Comparison of ENCODE assay signal across 1 cellular context in the genomic region with DNA sequence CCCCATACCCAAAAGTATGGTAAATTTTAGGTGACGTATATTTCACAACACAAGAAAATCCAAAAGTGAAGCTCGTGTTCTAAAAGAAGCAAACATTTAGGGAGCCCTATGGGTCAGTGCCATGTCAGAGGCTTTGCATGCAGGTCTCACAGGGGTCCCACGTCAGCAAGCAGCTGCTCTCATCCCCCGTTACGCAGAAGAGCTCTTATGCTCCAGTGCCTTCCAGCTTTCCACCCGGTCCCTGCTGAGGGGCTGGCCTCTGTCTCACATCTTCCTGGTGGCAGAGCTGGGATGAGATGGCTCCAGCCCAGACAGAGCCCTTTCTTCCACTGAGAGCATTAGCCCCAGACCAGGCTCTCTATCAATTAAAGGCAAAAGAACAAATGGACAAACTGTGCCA.
TF ChIP-seq lines count a peak whose summit lies in the region.

No MANE protein-coding gene starts in this region.

TF ChIP-seq in H1, 55 proteins besides CTCF, POLR2A, EP300 and RAD21 (continued from another document):
- TF ChIP-seq SIN3A (conservative IDR thresholded peaks at IDR 0.05 in 1 of 2, IDR thresholded peaks at IDR 0.05 in 1 of 2; ENCODE audit: low read depth in 1 of 2, low read length in 2 of 2): no peak
- TF ChIP-seq GTF2F1 (IDR thresholded peaks at IDR 0.05; ENCODE audit: borderline replicate concordance, low read depth, low read length): no peak
- TF ChIP-seq, protein P1, sequence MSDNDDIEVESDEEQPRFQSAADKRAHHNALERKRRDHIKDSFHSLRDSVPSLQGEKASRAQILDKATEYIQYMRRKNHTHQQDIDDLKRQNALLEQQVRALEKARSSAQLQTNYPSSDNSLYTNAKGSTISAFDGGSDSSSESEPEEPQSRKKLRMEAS (IDR thresholded peaks at IDR 0.05): no peak
- TF ChIP-seq, protein P2, sequence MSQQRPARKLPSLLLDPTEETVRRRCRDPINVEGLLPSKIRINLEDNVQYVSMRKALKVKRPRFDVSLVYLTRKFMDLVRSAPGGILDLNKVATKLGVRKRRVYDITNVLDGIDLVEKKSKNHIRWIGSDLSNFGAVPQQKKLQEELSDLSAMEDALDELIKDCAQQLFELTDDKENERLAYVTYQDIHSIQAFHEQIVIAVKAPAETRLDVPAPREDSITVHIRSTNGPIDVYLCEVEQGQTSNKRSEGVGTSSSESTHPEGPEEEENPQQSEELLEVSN (IDR thresholded peaks at IDR 0.05): no peak
- no peak for TF ChIP-seq ZNF274 (IDR thresholded peaks at IDR 0.05; ENCODE audit: borderline replicate concordance, extremely low read depth, low read length)
- no peak for TF ChIP-seq KDM4A (IDR thresholded peaks at IDR 0.05; ENCODE audit: low read depth, low read length, severe bottlenecking)
